ENCODE assay signal across 22 cellular contexts in genomic region chr1:145949219-145949618, GRCh38. TPM values are rescaled to one million over a fixed set of nuclear protein-coding genes. Genes with fewer than 3 reads are reported as not detected.
DNase-seq lines count a peak whose midpoint lies in the region; ATAC-seq and TF ChIP-seq lines count a peak whose summit lies in the region.
"Had no signal": no experiment of that assay in that cellular context is flagged by ENCODE, and none has a peak within 500 bp of the region (broad histone marks: within the 10 kb centered on the region; RNA-seq: fewer than 3 reads in every experiment).

No MANE protein-coding gene starts in this region.

- H3K14ac ChIP-seq in mesenchymal stem cell (ENCODE audit: low read length in 2 of 2), result no peak overlapping the region

- no peak overlapping the region for H2BK5ac ChIP-seq in mesenchymal stem cell (ENCODE audit: low read depth, low read length, poor library complexity, severe bottlenecking)

- H3K9me3 ChIP-seq in adipocyte (ENCODE audit: control insufficient read depth, low read length) (no peaks in the 10 kb centered on the region), heart right ventricle (no peaks in the 10 kb centered on the region), mesenchymal stem cell (ENCODE audit: control insufficient read depth, low read length) (no peaks in the 10 kb centered on the region)
- H3K9me3 ChIP-seq: BE2C, esophagus squamous epithelium, left lung, mucosa of descending colon, upper lobe of right lung had no signal

- H3K27ac ChIP-seq in heart right ventricle, result peak overlapping the region in 2 of 10 donors; percentile 35 to 49
- no peak overlapping the region for H3K27ac ChIP-seq in mesenchymal stem cell (ENCODE audit: low read length, poor library complexity, severe bottlenecking)
- H3K27ac ChIP-seq: esophagus squamous epithelium, HL-60, left lung, upper lobe of right lung had no signal

- no peak for DNase-seq in activated CD4-positive, alpha-beta memory T cell treated with anti-CD3 and anti-CD28 coated beads for 36 hours
- no peak for DNase-seq in activated CD4-positive, alpha-beta memory T cell treated with anti-CD3 and anti-CD28 coated beads, Interleukin-2, amount 10 ng/mL, durations not matched to agents 7 days and 5 days
- peak; percentile 49 for DNase-seq in adipocyte (ENCODE audit: low read depth)
- no peak for DNase-seq in heart right ventricle
- DNase-seq in foreskin melanocyte, result no peak
- no peak for DNase-seq in RKO (ENCODE audit: low spot score)
- DNase-seq in mesenchymal stem cell, result no peak
- DNase-seq: activated CD4-positive, alpha-beta T cell treated with anti-CD3 and anti-CD28 coated beads, Interleukin-2, amount 10 ng/mL, durations not matched to agents 24 days and 14 days; activated CD8-positive, alpha-beta memory T cell treated with anti-CD3 and anti-CD28 coated beads, Interleukin-2, amount 50 U/mL, for 48 hours; activated gamma-delta T cell treated with Interleukin-2 at 50 U/mL for 16 hours; anterior cingulate cortex; BE2C; effector CD8-positive, alpha-beta T cell; esophagus squamous epithelium; left lung; mucosa of descending colon; NCI-H1105 treated with DMSO at 0.1 percent for 48 hours; NCI-H2081; NCI-H510A treated with DMSO at 0.1 percent for 48 hours; upper lobe of right lung had no signal

- H4K8ac ChIP-seq in mesenchymal stem cell (ENCODE audit: low read length), result no peak overlapping the region

- H3K4me3 ChIP-seq in adipocyte (ENCODE audit: low read length), result no peak overlapping the region
- no peak overlapping the region for H3K4me3 ChIP-seq in heart right ventricle
- H3K4me3 ChIP-seq in mesenchymal stem cell (ENCODE audit: insufficient read depth in 1 of 2, low read depth in 1 of 2, low read length in 2 of 2), result no peak overlapping the region
- H3K4me3 ChIP-seq: esophagus squamous epithelium, left lung, mucosa of descending colon, upper lobe of right lung had no signal

- H3K27me3 ChIP-seq in adipocyte (replicated peaks; ENCODE audit: control insufficient read depth, insufficient read depth, low read length) (no peaks in the 10 kb centered on the region), heart right ventricle (no peaks in the 10 kb centered on the region), mesenchymal stem cell (ENCODE audit: control insufficient read depth in 1 of 2, insufficient read depth in 1 of 2, low read length in 2 of 2) (no peaks in the 10 kb centered on the region)
- H3K27me3 ChIP-seq: BE2C, esophagus squamous epithelium, left lung, upper lobe of right lung had no signal

- H3K36me3 ChIP-seq in adipocyte (ENCODE audit: control insufficient read depth, insufficient read depth, low read length, severe bottlenecking) (peaks cover 15% of the 10 kb centered on the region), heart right ventricle (peaks cover 0 to 81% (median 13%) of the 10 kb centered on the region in 9 donors), mesenchymal stem cell (ENCODE audit: control insufficient read depth in 1 of 2, insufficient read depth in 2 of 2, low read depth in 1 of 2, low read length in 2 of 2) (peaks cover 4 to 25% of the 10 kb centered on the region in 2 experiments)
- H3K36me3 ChIP-seq: left lung had no signal

- H3K4me1 Mint-ChIP-seq in activated CD4-positive, alpha-beta memory T cell treated with anti-CD3 and anti-CD28 coated beads for 36 hours (ENCODE audit: low read depth), result peaks cover 36% of the 10 kb centered on the region
- peaks cover 32% of the 10 kb centered on the region for H3K4me1 Mint-ChIP-seq in activated CD4-positive, alpha-beta memory T cell treated with anti-CD3 and anti-CD28 coated beads, Interleukin-2, amount 10 ng/mL, durations not matched to agents 7 days and 5 days
- H3K4me1 Mint-ChIP-seq in stimulated activated memory B cell treated with anti-CD40 and anti-IgM and Interleukin-4, amounts not matched to agents 10 μg/mL and 1 μg/mL and 100 μg/mL, for 72 hours, result peaks cover 17% of the 10 kb centered on the region

- H3K79me1 ChIP-seq in mesenchymal stem cell (replicated peaks; ENCODE audit: low read length, poor library complexity, severe bottlenecking), result peaks cover 28% of the 10 kb centered on the region

- no peak overlapping the region for H2BK120ac ChIP-seq in mesenchymal stem cell (ENCODE audit: low read depth, low read length)

- H3K4me3 Mint-ChIP-seq in activated CD4-positive, alpha-beta memory T cell treated with anti-CD3 and anti-CD28 coated beads for 36 hours, result no peak overlapping the region
- no peak overlapping the region for H3K4me3 Mint-ChIP-seq in activated CD4-positive, alpha-beta memory T cell treated with anti-CD3 and anti-CD28 coated beads, Interleukin-2, amount 10 ng/mL, durations not matched to agents 7 days and 5 days
- H3K4me3 Mint-ChIP-seq in stimulated activated memory B cell treated with anti-CD40 and anti-IgM and Interleukin-4, amounts not matched to agents 10 μg/mL and 1 μg/mL and 100 μg/mL, for 72 hours, result no peak overlapping the region
- H3K4me3 Mint-ChIP-seq: activated CD4-positive, alpha-beta T cell treated with anti-CD3 and anti-CD28 coated beads, Interleukin-2, amount 10 ng/mL, durations not matched to agents 24 days and 14 days had no signal

- H2BK12ac ChIP-seq in mesenchymal stem cell (ENCODE audit: low read length in 2 of 2), result no peak overlapping the region

- H4K91ac ChIP-seq in mesenchymal stem cell (ENCODE audit: low read length), result no peak overlapping the region

- no peak overlapping the region for H2AFZ ChIP-seq in mesenchymal stem cell (ENCODE audit: low read depth, low read length)

- WGBS in heart right ventricle, 2 donors, result 75 to 77% methylated on average over 4 of the region's 4 CpGs
- 96% methylated on average over 4 of the region's 4 CpGs for WGBS in mesenchymal stem cell

- peak overlapping the region; percentile 5 for H3K27ac Mint-ChIP-seq in activated CD4-positive, alpha-beta memory T cell treated with anti-CD3 and anti-CD28 coated beads for 36 hours
- H3K27ac Mint-ChIP-seq in activated CD4-positive, alpha-beta memory T cell treated with anti-CD3 and anti-CD28 coated beads, Interleukin-2, amount 10 ng/mL, durations not matched to agents 7 days and 5 days, result no peak overlapping the region
- peak overlapping the region; percentile 2 for H3K27ac Mint-ChIP-seq in stimulated activated memory B cell treated with anti-CD40 and anti-IgM and Interleukin-4, amounts not matched to agents 10 μg/mL and 1 μg/mL and 100 μg/mL, for 72 hours
- H3K27ac Mint-ChIP-seq: activated CD4-positive, alpha-beta T cell treated with anti-CD3 and anti-CD28 coated beads, Interleukin-2, amount 10 ng/mL, durations not matched to agents 24 days and 14 days had no signal

- H2BK15ac ChIP-seq in mesenchymal stem cell (ENCODE audit: low read depth, poor library complexity, severe bottlenecking), result no peak overlapping the region

- CTCF ChIA-PET in activated CD4-positive, alpha-beta memory T cell treated with anti-CD3 and anti-CD28 coated beads for 36 hours (lab: Charles Lee), result interaction anchor here (0.8 to 1.3 kb wide), 2 partner anchors 15 to 104 kb away, joined by 4 read pairs; partner anchors contain the start of genes ANKRD34A, NUDT17 and POLR3GL
- CTCF ChIA-PET in activated CD4-positive, alpha-beta memory T cell treated with anti-CD3 and anti-CD28 coated beads, Interleukin-2, amount 10 ng/mL, durations not matched to agents 7 days and 5 days (lab: Charles Lee), result interaction anchor here (1.5 kb wide), 1 partner anchor 40 kb away, joined by 3 read pairs; the partner anchor contains the start of gene ITGA10

- no peak overlapping the region for H3K4me2 ChIP-seq in mesenchymal stem cell (ENCODE audit: low read length, poor library complexity, severe bottlenecking)

- intact Hi-C loops in activated CD4-positive, alpha-beta memory T cell treated with anti-CD3 and anti-CD28 coated beads for 36 hours (cut with micrococcal nuclease), result no loop called here
- intact Hi-C loops in heart right ventricle (cut with DNase I), result no loop called here

- no peak overlapping the region for H3K18ac ChIP-seq in mesenchymal stem cell (ENCODE audit: low read depth in 1 of 2, low read length in 2 of 2)

- peaks cover 18% of the 10 kb centered on the region for H3K36me3 Mint-ChIP-seq in activated CD4-positive, alpha-beta memory T cell treated with anti-CD3 and anti-CD28 coated beads for 36 hours
- H3K36me3 Mint-ChIP-seq in activated CD4-positive, alpha-beta memory T cell treated with anti-CD3 and anti-CD28 coated beads, Interleukin-2, amount 10 ng/mL, durations not matched to agents 7 days and 5 days (ENCODE audit: low read depth), result peaks cover 33% of the 10 kb centered on the region
- peaks cover 22% of the 10 kb centered on the region for H3K36me3 Mint-ChIP-seq in stimulated activated memory B cell treated with anti-CD40 and anti-IgM and Interleukin-4, amounts not matched to agents 10 μg/mL and 1 μg/mL and 100 μg/mL, for 72 hours

- H2AK5ac ChIP-seq in mesenchymal stem cell (ENCODE audit: low read length, severe bottlenecking), result no peak overlapping the region

- POLR2A ChIA-PET in activated CD4-positive, alpha-beta memory T cell treated with anti-CD3 and anti-CD28 coated beads for 36 hours (lab: Charles Lee), result interaction anchor here (0.7 kb wide), 1 partner anchor 76 kb away, joined by 3 read pairs; no protein-coding TSS in a partner anchor
- POLR2A ChIA-PET in activated CD4-positive, alpha-beta memory T cell treated with anti-CD3 and anti-CD28 coated beads, Interleukin-2, amount 10 ng/mL, durations not matched to agents 7 days and 5 days (lab: Charles Lee), result interaction anchor here (1.1 to 1.4 kb wide), 2 partner anchors 9 to 22 kb away, joined by 3 to 4 read pairs; partner anchors contain the start of genes LIX1L and RBM8A

- H3K23ac ChIP-seq in mesenchymal stem cell (ENCODE audit: low read length in 2 of 2), result no peak overlapping the region

- TF ChIP-seq CTCF in heart right ventricle (IDR thresholded peaks at IDR 0.05), result no peak

- no peak overlapping the region for H3K4ac ChIP-seq in mesenchymal stem cell (ENCODE audit: low read depth in 1 of 2, low read length in 2 of 2)

- H3K9ac ChIP-seq in adipocyte (ENCODE audit: low read length) (no peak overlapping the region), mesenchymal stem cell (ENCODE audit: low read length) (no peak overlapping the region)

- H3K4me1 ChIP-seq in adipocyte (ENCODE audit: control insufficient read depth, insufficient read depth, low read length) (peaks cover 7% of the 10 kb centered on the region), heart right ventricle (peaks cover 0 to 55% (median 24%) of the 10 kb centered on the region in 9 donors), mesenchymal stem cell (ENCODE audit: control insufficient read depth, insufficient read depth, low read depth, low read length) (peaks cover 2% of the 10 kb centered on the region)
- H3K4me1 ChIP-seq: BE2C had no signal

- H3K27me3 Mint-ChIP-seq in activated CD4-positive, alpha-beta memory T cell treated with anti-CD3 and anti-CD28 coated beads for 36 hours, result no peaks in the 10 kb centered on the region
- no peaks in the 10 kb centered on the region for H3K27me3 Mint-ChIP-seq in activated CD4-positive, alpha-beta memory T cell treated with anti-CD3 and anti-CD28 coated beads, Interleukin-2, amount 10 ng/mL, durations not matched to agents 7 days and 5 days
- no peaks in the 10 kb centered on the region for H3K27me3 Mint-ChIP-seq in stimulated activated memory B cell treated with anti-CD40 and anti-IgM and Interleukin-4, amounts not matched to agents 10 μg/mL and 1 μg/mL and 100 μg/mL, for 72 hours
- H3K27me3 Mint-ChIP-seq: activated CD4-positive, alpha-beta T cell treated with anti-CD3 and anti-CD28 coated beads, Interleukin-2, amount 10 ng/mL, durations not matched to agents 24 days and 14 days had no signal

- H3K9me3 Mint-ChIP-seq in activated CD4-positive, alpha-beta memory T cell treated with anti-CD3 and anti-CD28 coated beads for 36 hours, result no peaks in the 10 kb centered on the region
- H3K9me3 Mint-ChIP-seq in activated CD4-positive, alpha-beta memory T cell treated with anti-CD3 and anti-CD28 coated beads, Interleukin-2, amount 10 ng/mL, durations not matched to agents 7 days and 5 days, result no peaks in the 10 kb centered on the region
- H3K9me3 Mint-ChIP-seq in stimulated activated memory B cell treated with anti-CD40 and anti-IgM and Interleukin-4, amounts not matched to agents 10 μg/mL and 1 μg/mL and 100 μg/mL, for 72 hours, result no peaks in the 10 kb centered on the region
- H3K9me3 Mint-ChIP-seq: activated CD4-positive, alpha-beta T cell treated with anti-CD3 and anti-CD28 coated beads, Interleukin-2, amount 10 ng/mL, durations not matched to agents 24 days and 14 days had no signal

- peak in 6 of 8 donors; percentile 25 to 87 (median 54) for ATAC-seq in heart right ventricle
- no peak for ATAC-seq in stimulated activated memory B cell treated with anti-CD40 and anti-IgM and Interleukin-4, amounts not matched to agents 10 μg/mL and 1 μg/mL and 100 μg/mL, for 72 hours
- ATAC-seq: left lung, mucosa of descending colon, upper lobe of right lung had no signal

RNA-seq across cellular contexts. Expression of gene LIX1L, which starts 8.6 kb away (rescaled TPM):
- total RNA-seq in activated CD4-positive, alpha-beta memory T cell treated with anti-CD3 and anti-CD28 coated beads for 36 hours, result 10 to 100 TPM; 46.6 to 47.8 TPM
- 10 to 100 TPM; 50.3 to 51.0 TPM for total RNA-seq in activated CD4-positive, alpha-beta memory T cell treated with anti-CD3 and anti-CD28 coated beads, Interleukin-2, amount 10 ng/mL, durations not matched to agents 7 days and 5 days
- 10 to 100 TPM; 21.2 to 30.0 (median 24.5) TPM for total RNA-seq in heart right ventricle
- polyA plus RNA-seq in heart right ventricle, result 1 to 10 TPM; 7.1 to 9.4 TPM
- 30.0 TPM for polyA plus RNA-seq in mesenchymal stem cell (2013, experiment 1 of 2)
- polyA plus RNA-seq in mesenchymal stem cell (2013, experiment 2 of 2), result 29.8 TPM

RNA-seq across cellular contexts. Expression of gene ANKRD34A, which starts 15.2 kb away (rescaled TPM):
- total RNA-seq in activated CD4-positive, alpha-beta memory T cell treated with anti-CD3 and anti-CD28 coated beads for 36 hours, result 1 to 10 TPM; 4.6 to 4.7 TPM
- 1 to 10 TPM; 2.9 to 3.7 TPM for total RNA-seq in activated CD4-positive, alpha-beta memory T cell treated with anti-CD3 and anti-CD28 coated beads, Interleukin-2, amount 10 ng/mL, durations not matched to agents 7 days and 5 days
- total RNA-seq in heart right ventricle, result 1 to 10 TPM in 6 of 10 donors, under 1 TPM in 4; 0.66 to 1.5 (median 1.0) TPM
- polyA plus RNA-seq in heart right ventricle, result 1 to 10 TPM in 1 of 2 donors, under 1 TPM in 1; 0.88 to 1.7 TPM
- 4.4 TPM for polyA plus RNA-seq in mesenchymal stem cell (2013, experiment 1 of 2)
- polyA plus RNA-seq in mesenchymal stem cell (2013, experiment 2 of 2), result 4.4 TPM

RNA-seq across cellular contexts. Expression of gene POLR3GL, which starts 15.3 kb away (rescaled TPM):
- total RNA-seq in activated CD4-positive, alpha-beta memory T cell treated with anti-CD3 and anti-CD28 coated beads for 36 hours, result 10 to 100 TPM; 27.3 to 30.9 TPM
- total RNA-seq in activated CD4-positive, alpha-beta memory T cell treated with anti-CD3 and anti-CD28 coated beads, Interleukin-2, amount 10 ng/mL, durations not matched to agents 7 days and 5 days, result 10 to 100 TPM; 32.4 to 33.7 TPM
- total RNA-seq in heart right ventricle, result 10 to 100 TPM; 30.9 to 44.7 (median 38.5) TPM
- polyA plus RNA-seq in heart right ventricle, result 10 to 100 TPM; 44.2 to 64.5 TPM
- polyA plus RNA-seq in mesenchymal stem cell (2013, experiment 1 of 2), result 31.1 TPM
- polyA plus RNA-seq in mesenchymal stem cell (2013, experiment 2 of 2), result 32.3 TPM

RNA-seq across cellular contexts. Expression of gene RBM8A, which starts 21.9 kb away (rescaled TPM):
- 100 to 1,000 TPM; 275 to 277 TPM for total RNA-seq in activated CD4-positive, alpha-beta memory T cell treated with anti-CD3 and anti-CD28 coated beads for 36 hours
- total RNA-seq in activated CD4-positive, alpha-beta memory T cell treated with anti-CD3 and anti-CD28 coated beads, Interleukin-2, amount 10 ng/mL, durations not matched to agents 7 days and 5 days, result 100 to 1,000 TPM; 168 to 174 TPM
- total RNA-seq in heart right ventricle, result 10 to 100 TPM; 55.5 to 90.5 (median 67.4) TPM
- polyA plus RNA-seq in heart right ventricle, result 100 to 1,000 TPM in 1 of 2 donors, 10 to 100 TPM in 1; 34.5 to 151 TPM
- 135 TPM for polyA plus RNA-seq in mesenchymal stem cell (2013, experiment 1 of 2)
- 142 TPM for polyA plus RNA-seq in mesenchymal stem cell (2013, experiment 2 of 2)

RNA-seq across cellular contexts. Expression of gene PEX11B, which starts 30.7 kb away (rescaled TPM):
- total RNA-seq in activated CD4-positive, alpha-beta memory T cell treated with anti-CD3 and anti-CD28 coated beads for 36 hours, result 10 to 100 TPM; 22.8 to 25.6 TPM
- total RNA-seq in activated CD4-positive, alpha-beta memory T cell treated with anti-CD3 and anti-CD28 coated beads, Interleukin-2, amount 10 ng/mL, durations not matched to agents 7 days and 5 days, result 10 to 100 TPM; 29.0 to 33.2 TPM
- 10 to 100 TPM; 20.4 to 26.3 (median 23.0) TPM for total RNA-seq in heart right ventricle
- polyA plus RNA-seq in heart right ventricle, result 10 to 100 TPM; 17.7 to 24.5 TPM
- 30.6 TPM for polyA plus RNA-seq in mesenchymal stem cell (2013, experiment 1 of 2)
- 30.5 TPM for polyA plus RNA-seq in mesenchymal stem cell (2013, experiment 2 of 2)
